In the genomic region with DNA sequence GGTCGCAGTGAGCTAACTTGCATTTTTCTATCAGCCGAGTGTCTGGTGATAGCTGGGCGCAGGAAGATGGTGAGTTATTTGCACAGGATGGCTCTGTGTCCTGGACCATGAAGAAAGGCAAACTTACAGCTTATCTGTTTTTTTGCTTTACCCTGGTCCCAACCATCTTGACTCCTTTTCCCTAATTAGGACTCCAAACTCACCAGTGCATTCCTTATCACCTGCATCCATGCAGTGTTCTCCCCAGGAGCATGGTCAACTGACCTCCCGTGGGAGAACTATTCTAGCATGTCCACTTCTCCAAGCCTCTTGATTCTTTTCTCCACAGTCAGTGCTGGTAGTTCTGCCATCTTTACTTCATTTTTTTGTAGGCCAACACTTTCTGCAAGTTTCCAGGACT, we compare ENCODE assay signal across 1 cellular context.
TF ChIP-seq lines count a peak whose summit lies in the region.

No MANE protein-coding gene starts in this region.

TF ChIP-seq in K562, 482 proteins besides CTCF, POLR2A, EP300 and RAD21 (continued from another document):
- TF ChIP-seq, protein P1, sequence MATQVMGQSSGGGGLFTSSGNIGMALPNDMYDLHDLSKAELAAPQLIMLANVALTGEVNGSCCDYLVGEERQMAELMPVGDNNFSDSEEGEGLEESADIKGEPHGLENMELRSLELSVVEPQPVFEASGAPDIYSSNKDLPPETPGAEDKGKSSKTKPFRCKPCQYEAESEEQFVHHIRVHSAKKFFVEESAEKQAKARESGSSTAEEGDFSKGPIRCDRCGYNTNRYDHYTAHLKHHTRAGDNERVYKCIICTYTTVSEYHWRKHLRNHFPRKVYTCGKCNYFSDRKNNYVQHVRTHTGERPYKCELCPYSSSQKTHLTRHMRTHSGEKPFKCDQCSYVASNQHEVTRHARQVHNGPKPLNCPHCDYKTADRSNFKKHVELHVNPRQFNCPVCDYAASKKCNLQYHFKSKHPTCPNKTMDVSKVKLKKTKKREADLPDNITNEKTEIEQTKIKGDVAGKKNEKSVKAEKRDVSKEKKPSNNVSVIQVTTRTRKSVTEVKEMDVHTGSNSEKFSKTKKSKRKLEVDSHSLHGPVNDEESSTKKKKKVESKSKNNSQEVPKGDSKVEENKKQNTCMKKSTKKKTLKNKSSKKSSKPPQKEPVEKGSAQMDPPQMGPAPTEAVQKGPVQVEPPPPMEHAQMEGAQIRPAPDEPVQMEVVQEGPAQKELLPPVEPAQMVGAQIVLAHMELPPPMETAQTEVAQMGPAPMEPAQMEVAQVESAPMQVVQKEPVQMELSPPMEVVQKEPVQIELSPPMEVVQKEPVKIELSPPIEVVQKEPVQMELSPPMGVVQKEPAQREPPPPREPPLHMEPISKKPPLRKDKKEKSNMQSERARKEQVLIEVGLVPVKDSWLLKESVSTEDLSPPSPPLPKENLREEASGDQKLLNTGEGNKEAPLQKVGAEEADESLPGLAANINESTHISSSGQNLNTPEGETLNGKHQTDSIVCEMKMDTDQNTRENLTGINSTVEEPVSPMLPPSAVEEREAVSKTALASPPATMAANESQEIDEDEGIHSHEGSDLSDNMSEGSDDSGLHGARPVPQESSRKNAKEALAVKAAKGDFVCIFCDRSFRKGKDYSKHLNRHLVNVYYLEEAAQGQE (CRISPR knock-in tag; IDR thresholded peaks at IDR 0.05; ENCODE audit: low read depth), result no peak
- no peak for TF ChIP-seq MCM5 (IDR thresholded peaks at IDR 0.05; ENCODE audit: low read depth)
TF ChIP-seq in K562: peak in this region for 9.
